In genomic region chr14:92334050-92334449, GRCh38 we compare ENCODE assay signal across 37 cellular contexts. TPM values are rescaled to one million over a fixed set of nuclear protein-coding genes. Genes with fewer than 3 reads are reported as not detected.
"Had no signal": no experiment of that assay in that cellular context is flagged by ENCODE, and none has a peak within 500 bp of the region (broad histone marks: within the 10 kb centered on the region; RNA-seq: fewer than 3 reads in every experiment).

No MANE protein-coding gene starts in this region.

- H3K36me3 ChIP-seq: adrenal gland, brain microvascular endothelial cell, breast epithelium, cardiac muscle cell had no signal

- H3K27me3 ChIP-seq: adrenal gland, body of pancreas, brain microvascular endothelial cell, breast epithelium, cardiac muscle cell had no signal

- H3K4me3 ChIP-seq: adrenal gland, body of pancreas, breast epithelium, cardiac muscle cell had no signal

- H3K4me1 ChIP-seq: adrenal gland, body of pancreas, breast epithelium had no signal

- H3K27ac ChIP-seq: adrenal gland, body of pancreas, brain microvascular endothelial cell, breast epithelium, cardiac muscle cell, VCaP had no signal

- ATAC-seq: activated CD8-positive, alpha-beta T cell treated with anti-CD3 and anti-CD28 coated beads for 36 hours; activated naive CD4-positive, alpha-beta T cell treated with anti-CD3 and anti-CD28 coated beads, Interleukin-2, amount 50 U/mL, for 72 hours; activated T-cell treated with anti-CD3 and anti-CD28 coated beads, Interleukin-2, amount 50 U/mL, for 4 hours; activated T-cell treated with anti-CD3 and anti-CD28 coated beads, Interleukin-2, amount 50 U/mL, for 72 hours; activated T-helper 17 cell treated with anti-CD3 and anti-CD28 coated beads, Interleukin-2, amount 50 U/mL, for 72 hours; body of pancreas had no signal

- H3K9me3 ChIP-seq: adrenal gland, body of pancreas, breast epithelium had no signal

- DNase-seq: activated B cell treated with CpG ODN at 0.5 μM for 24 hours; activated CD4-positive, alpha-beta memory T cell treated with anti-CD3 and anti-CD28 coated beads for 36 hours; activated CD4-positive, alpha-beta T cell treated with anti-CD3 and anti-CD28 coated beads for 4 hours; activated CD4-positive, alpha-beta T cell treated with anti-CD3 and anti-CD28 coated beads, Interleukin-2, amount 10 ng/mL, durations not matched to agents 24 days and 14 days; activated CD4-positive, alpha-beta T cell treated with anti-CD3 and anti-CD28 coated beads, Interleukin-2, amount 50 U/mL, for 1 hour; activated CD4-positive, alpha-beta T cell treated with anti-CD3 and anti-CD28 coated beads, Interleukin-2, amount 50 U/mL, for 4 hours; activated CD4-positive, CD25-positive, alpha-beta regulatory T cell treated with anti-CD3 and anti-CD28 coated beads, Interleukin-2, amount 50 U/mL, for 72 hours; activated CD8-positive, alpha-beta memory T cell treated with anti-CD3 and anti-CD28 coated beads, Interleukin-2, amount 50 U/mL, for 4 hours; activated CD8-positive, alpha-beta T cell treated with anti-CD3 and anti-CD28 coated beads for 36 hours; activated effector memory CD4-positive, alpha-beta T cell treated with anti-CD3 and anti-CD28 coated beads, Interleukin-2, amount 50 U/mL, for 16 hours; activated gamma-delta T cell treated with Interleukin-2 at 50 U/mL for 16 hours; activated naive CD4-positive, alpha-beta T cell; activated naive CD4-positive, alpha-beta T cell treated with anti-CD3 and anti-CD28 coated beads for 36 hours; activated naive CD4-positive, alpha-beta T cell treated with anti-CD3 and anti-CD28 coated beads, Interleukin-2, amount 50 U/mL, for 16 hours; activated naive CD8-positive, alpha-beta T cell treated with anti-CD3 and anti-CD28 coated beads for 36 hours; activated T-cell treated with anti-CD3 and anti-CD28 coated beads for 4 hours; activated T-cell treated with anti-CD3 and anti-CD28 coated beads, Interleukin-2, amount 50 U/mL, for 1 hour; activated T-cell treated with anti-CD3 and anti-CD28 coated beads, Interleukin-2, amount 50 U/mL, for 4 hours; activated T-cell treated with anti-CD3 and anti-CD28 coated beads, Interleukin-2, amount 50 U/mL, for 72 hours; adrenal gland; amniotic stem cell; aorta; body of pancreas; brain microvascular endothelial cell; caudate nucleus; cerebellar nuclear complex; T-helper 1 cell; T-helper 2 cell; T-helper 9 cell had no signal

RNA-seq across cellular contexts. Expression of gene SLC24A4, which starts 11.1 kb away (rescaled TPM):
- total RNA-seq: activated CD4-positive, alpha-beta memory T cell treated with anti-CD3 and anti-CD28 coated beads for 36 hours; activated CD4-positive, alpha-beta T cell treated with anti-CD3 and anti-CD28 coated beads, Interleukin-2, amount 10 ng/mL, durations not matched to agents 24 days and 14 days; activated CD8-positive, alpha-beta memory T cell treated with anti-CD3 and anti-CD28 coated beads for 36 hours; activated CD8-positive, alpha-beta T cell treated with anti-CD3 and anti-CD28 coated beads for 36 hours; activated naive CD4-positive, alpha-beta T cell treated with anti-CD3 and anti-CD28 coated beads for 36 hours; activated naive CD4-positive, alpha-beta T cell treated with anti-CD3 and anti-CD28 coated beads, Interleukin-2, amount 50 U/mL, for 72 hours; activated T-cell treated with anti-CD3 and anti-CD28 coated beads, Interleukin-2, amount 50 U/mL, for 72 hours; activated T-helper 1 cell treated with anti-CD3 and anti-CD28 coated beads, Interleukin-12 subunit alpha, Interleukin-12 subunit beta, Interleukin-2, Interleukin-4 antibody, amounts not matched to agents 30 ng/mL and 10 ng/mL and 1 ng/mL, durations not matched to agents 14 hours and 24 hours and 36 hours; activated T-helper 17 cell treated with anti-CD3 and anti-CD28 coated beads, Interleukin-2, amount 50 U/mL, for 72 hours; astrocyte had no signal
